Comparison of ENCODE assay signal across 24 cellular contexts in the genomic region with DNA sequence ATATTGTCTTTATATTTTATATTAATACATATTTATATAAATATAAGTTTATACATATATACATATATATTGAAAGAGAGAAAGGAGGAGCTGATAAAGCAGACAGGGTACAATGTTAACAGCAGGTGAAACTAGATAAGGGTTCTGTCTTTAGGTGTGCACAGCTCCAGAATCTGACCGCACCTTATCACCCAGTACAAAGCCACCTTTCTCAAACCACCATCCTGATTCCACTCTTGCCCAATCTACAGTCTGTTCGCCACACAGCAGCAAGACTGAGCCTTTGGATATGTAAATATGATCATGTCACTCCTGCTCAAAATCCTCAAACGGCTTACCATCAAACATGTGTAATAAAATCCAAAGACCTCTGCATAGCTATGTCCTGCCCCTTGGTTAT. TPM values are rescaled to one million over a fixed set of nuclear protein-coding genes. Genes with fewer than 3 reads are reported as not detected.
A peak's percentile ranks its signal among the peaks of the same experiment; 100 is the strongest.
DNase-seq lines count a peak whose midpoint lies in the region; ATAC-seq, FAIRE-seq and TF ChIP-seq lines count a peak whose summit lies in the region.
"Had no signal": no experiment of that assay in that cellular context is flagged by ENCODE, and none has a peak within 500 bp of the region (broad histone marks: within the 10 kb centered on the region; RNA-seq: fewer than 3 reads in every experiment).

No MANE protein-coding gene starts in this region.

- no peak overlapping the region for H3K27ac Mint-ChIP-seq in WTC11
- no peak overlapping the region for H3K27ac Mint-ChIP-seq in activated naive CD8-positive, alpha-beta T cell treated with anti-CD3 and anti-CD28 coated beads for 36 hours
- H3K27ac Mint-ChIP-seq: CD4-positive, alpha-beta T cell; CD8-positive, alpha-beta memory T cell; GM23338; H9 had no signal

- no peaks in the 10 kb centered on the region for H3K27me3 Mint-ChIP-seq in WTC11 (ENCODE audit: low read depth)
- peaks cover 13% of the 10 kb centered on the region for H3K27me3 Mint-ChIP-seq in activated naive CD8-positive, alpha-beta T cell treated with anti-CD3 and anti-CD28 coated beads for 36 hours

- H3K4me1 Mint-ChIP-seq in WTC11: peaks cover 5% of the 10 kb centered on the region
- no peaks in the 10 kb centered on the region for H3K4me1 Mint-ChIP-seq in activated naive CD8-positive, alpha-beta T cell treated with anti-CD3 and anti-CD28 coated beads for 36 hours
- H3K4me1 Mint-ChIP-seq: CD14-positive monocyte; CD8-positive, alpha-beta memory T cell; GM23338 had no signal

- H3K9me2 ChIP-seq in OCI-LY1 (ENCODE audit: low read depth, low read length): no peaks in the 10 kb centered on the region

- no peak overlapping the region for H3K4me3 Mint-ChIP-seq in WTC11
- no peak overlapping the region for H3K4me3 Mint-ChIP-seq in activated naive CD8-positive, alpha-beta T cell treated with anti-CD3 and anti-CD28 coated beads for 36 hours
- H3K4me3 Mint-ChIP-seq: CD14-positive monocyte; CD4-positive, alpha-beta T cell; CD8-positive, alpha-beta memory T cell; GM23338; H9 had no signal

- H3K9ac ChIP-seq in OCI-LY1 (ENCODE audit: low read length): no peak overlapping the region
- H3K9ac ChIP-seq: BLaER1 treated with 17β-estradiol and CSF1 and Interleukin-3, amounts not matched to agents 10 nM and 100 nM had no signal

- H3F3A ChIP-seq in OCI-LY1 (ENCODE audit: insufficient read depth, low read length): no peaks in the 10 kb centered on the region

- peak; percentile 31 for DNase-seq in CMK (ENCODE audit: low read depth)
- DNase-seq in HUDEP-2 (lab: John Stamatoyannopoulos, UW; ENCODE audit: unreplicated experiment in 76 of 76): peak in 42 of 76 experiments; percentile 4 to 87 (median 34)
- DNase-seq in WTC11 (ENCODE audit: low spot score): no peak
- no peak for DNase-seq in GM12891 (ENCODE audit: insufficient read length, low spot score)
- no peak for DNase-seq in activated naive CD8-positive, alpha-beta T cell treated with anti-CD3 and anti-CD28 coated beads for 36 hours
- DNase-seq in left lobe of liver (ENCODE audit: low spot score): no peak
- no peak for DNase-seq in pancreas
- DNase-seq: 8988T; ACHN; AML-193; BE2C; CD4-positive, alpha-beta T cell; CD8-positive, alpha-beta memory T cell; COR-L47; DMS153; DND-41; H9 had no signal

- no peaks in the 10 kb centered on the region for H3K36me3 Mint-ChIP-seq in WTC11
- no peaks in the 10 kb centered on the region for H3K36me3 Mint-ChIP-seq in activated naive CD8-positive, alpha-beta T cell treated with anti-CD3 and anti-CD28 coated beads for 36 hours
- H3K36me3 Mint-ChIP-seq: CD14-positive monocyte had no signal

- H2AFZ ChIP-seq in OCI-LY1 (ENCODE audit: low read length): 0 out of 2 replicates have a peak overlapping the region, but pooled peaks have one; percentile 63
- H2AFZ ChIP-seq: GM23338 had no signal

- no peak for FAIRE-seq in GM12891 (lab: Jason Lieb, UNC)
- no peak for FAIRE-seq in pancreas (lab: Jason Lieb, UNC)
- FAIRE-seq: A549, GM19239 had no signal

- CTCF ChIA-PET in WTC11 (lab: Charles Lee): no interaction called here

- POLR2A ChIA-PET in WTC11 (lab: Charles Lee): interaction anchor here (0.5 to 0.7 kb wide), 2 partner anchors 39 to 460 kb away, joined by 3 to 4 read pairs; no protein-coding TSS in a partner anchor

- H3K36me3 ChIP-seq in OCI-LY1 (ENCODE audit: insufficient read depth, low read length) (no peaks in the 10 kb centered on the region), pancreas (no peaks in the 10 kb centered on the region)
- H3K36me3 ChIP-seq: BE2C; BLaER1 treated with 17β-estradiol and CSF1 and Interleukin-3, amounts not matched to agents 10 nM and 100 nM had no signal

- H3K27me3 ChIP-seq in OCI-LY1 (ENCODE audit: insufficient read depth, low read length) (no peaks in the 10 kb centered on the region), pancreas (peaks cover 0 to 5% (median 0%) of the 10 kb centered on the region in 4 donors)
- H3K27me3 ChIP-seq: BE2C; BLaER1 treated with 17β-estradiol and CSF1 and Interleukin-3, amounts not matched to agents 10 nM and 100 nM had no signal

- no peaks in the 10 kb centered on the region for H3K4me1 ChIP-seq in OCI-LY1 (ENCODE audit: insufficient read depth, low read length, severe bottlenecking)
- no peaks in the 10 kb centered on the region for H3K4me1 ChIP-seq in pancreas
- H3K4me1 ChIP-seq: A549; BE2C; BLaER1 treated with 17β-estradiol and CSF1 and Interleukin-3, amounts not matched to agents 10 nM and 100 nM had no signal

- ATAC-seq in WTC11: no peak
- no peak for ATAC-seq in left lobe of liver
- no peak for ATAC-seq in pancreas
- ATAC-seq: A549, GM23338, HCT116 had no signal

- H3K9me3 ChIP-seq in OCI-LY1 (ENCODE audit: low read length): no peaks in the 10 kb centered on the region
- no peaks in the 10 kb centered on the region for H3K9me3 ChIP-seq in pancreas
- H3K9me3 ChIP-seq: A549, BE2C had no signal

- H3K27ac ChIP-seq in OCI-LY1 (ENCODE audit: low read depth, low read length, poor library complexity, severe bottlenecking) (no peak overlapping the region), pancreas (no peak overlapping the region)
- H3K27ac ChIP-seq: A549; BLaER1 treated with 17β-estradiol and CSF1 and Interleukin-3, amounts not matched to agents 10 nM and 100 nM had no signal

- no peak overlapping the region for H3K4me2 ChIP-seq in OCI-LY1 (ENCODE audit: low read length)
- H3K4me2 ChIP-seq: A549; BLaER1 treated with 17β-estradiol and CSF1 and Interleukin-3, amounts not matched to agents 10 nM and 100 nM; GM23338 had no signal

- TF ChIP-seq CTCF in OCI-LY1 (IDR thresholded peaks at IDR 0.05; ENCODE audit: low read length) (no peak), WTC11 (IDR thresholded peaks at IDR 0.05) (no peak), pancreas (IDR thresholded peaks at IDR 0.05) (no peak)

- intact Hi-C loops in pancreas (cut with DNase I): no loop called here

- 63 to 74% methylated on average over 3 of the region's 3 CpGs for WGBS in pancreas, 2 donors

- H4K20me1 ChIP-seq in OCI-LY1 (ENCODE audit: insufficient read depth, low read length): no peaks in the 10 kb centered on the region
- H4K20me1 ChIP-seq: BLaER1 treated with 17β-estradiol and CSF1 and Interleukin-3, amounts not matched to agents 10 nM and 100 nM had no signal

- H3K9me3 Mint-ChIP-seq in WTC11: no peaks in the 10 kb centered on the region
- no peaks in the 10 kb centered on the region for H3K9me3 Mint-ChIP-seq in activated naive CD8-positive, alpha-beta T cell treated with anti-CD3 and anti-CD28 coated beads for 36 hours
- H3K9me3 Mint-ChIP-seq: CD4-positive, alpha-beta T cell; GM23338; H9 had no signal

- TF ChIP-seq POLR2A in GM12891 (IDR thresholded peaks at IDR 0.05; ENCODE audit: low read depth, low read length): no peak

- H3K4me3 ChIP-seq in OCI-LY1 (ENCODE audit: low read depth, low read length, poor library complexity, severe bottlenecking) (no peak overlapping the region), pancreas (no peak overlapping the region)
- H3K4me3 ChIP-seq: A549; BLaER1 treated with 17β-estradiol and CSF1 and Interleukin-3, amounts not matched to agents 10 nM and 100 nM; GM23338 had no signal

- H3K79me2 ChIP-seq in OCI-LY1 (ENCODE audit: insufficient read depth, low read length): no peaks in the 10 kb centered on the region

TF ChIP-seq in WTC11, 78 proteins besides CTCF, POLR2A, EP300 and RAD21:
- TF ChIP-seq ZNF423 (CRISPR knock-in tag; IDR thresholded peaks at IDR 0.05) (no peak), CREM (CRISPR knock-in tag; IDR thresholded peaks at IDR 0.05) (no peak), CREB1 (CRISPR knock-in tag; IDR thresholded peaks at IDR 0.05) (no peak), GABPB1 (CRISPR knock-in tag; IDR thresholded peaks at IDR 0.05) (no peak), HMGA2 (CRISPR knock-in tag; IDR thresholded peaks at IDR 0.05) (0 out of 2 replicates have a peak, but pooled peaks have one; percentile 8)
TF ChIP-seq in WTC11: peak in this region for 1.

TF ChIP-seq in GM12891, 5 proteins besides CTCF, POLR2A, EP300 and RAD21:
- no peak for TF ChIP-seq POU2F2 (IDR thresholded peaks at IDR 0.05; ENCODE audit: low read depth, low read length)
- TF ChIP-seq PAX5 (IDR thresholded peaks at IDR 0.05; ENCODE audit: insufficient read depth, low read length, severe bottlenecking): no peak
- TF ChIP-seq POLR2AphosphoS5 (IDR thresholded peaks at IDR 0.05; ENCODE audit: low read depth, low read length): no peak
- no peak for TF ChIP-seq SPI1 (IDR thresholded peaks at IDR 0.05; ENCODE audit: low read depth, low read length)
- TF ChIP-seq TAF1 (IDR thresholded peaks at IDR 0.05; ENCODE audit: low read depth, low read length): no peak

RNA-seq across cellular contexts. Expression of a gene that starts 34.7 kb away (rescaled TPM):
- total RNA-seq in WTC11 (2021) (77.0 to 80.7 TPM (median 77.3 TPM) in 3 replicates), left lobe of liver (15.3 TPM), pancreas (10 to 100 TPM; 11.9 to 20.3 (median 15.3) TPM)
- 23.4 TPM for polyA plus RNA-seq in GM12891 (2012; ENCODE audit: low read depth, missing spikeins)
- total RNA-seq in activated naive CD8-positive, alpha-beta T cell treated with anti-CD3 and anti-CD28 coated beads for 36 hours: 10 to 100 TPM; 50.7 to 53.6 TPM
- 1 to 10 TPM; 4.4 to 7.5 TPM for polyA plus RNA-seq in pancreas

Comparison
In these comparisons a context has a peak if more than half of its experiments do, and no peak if none do; other contexts are left out.
1. DNase-seq: peak in CMK (single experiment) and HUDEP-2 (42 of 76); none in WTC11 (single experiment), GM12891 (single experiment), activated naive CD8-positive, alpha-beta T cell treated with anti-CD3 and anti-CD28 coated beads for 36 hours (single experiment), left lobe of liver (single experiment) and pancreas (0 of 6).